In genomic region chr1:207393610-207394009, GRCh38 we compare ENCODE assay signal across 13 cellular contexts.
DNase-seq lines count a peak whose midpoint lies in the region; ATAC-seq and TF ChIP-seq lines count a peak whose summit lies in the region.
"Had no signal": no experiment of that assay in that cellular context is flagged by ENCODE, and none has a peak within 500 bp of the region (broad histone marks: within the 10 kb centered on the region; RNA-seq: fewer than 3 reads in every experiment).

No MANE protein-coding gene starts in this region.

- peaks cover 5% of the 10 kb centered on the region in 2 experiments for H3K4me1 Mint-ChIP-seq in H9
- H3K4me1 Mint-ChIP-seq in effector memory CD8-positive, alpha-beta T cell (ENCODE audit: low read depth in 2 of 2): peaks cover 0 to 2% of the 10 kb centered on the region in 2 donors

- no peak overlapping the region for H3K9ac ChIP-seq in H9 (ENCODE audit: extremely low read depth, insufficient read length, low read length)
- H3K9ac ChIP-seq: KMS-11, parathyroid adenoma had no signal

- no peak overlapping the region for H3K27ac Mint-ChIP-seq in H9
- H3K27ac Mint-ChIP-seq in effector memory CD8-positive, alpha-beta T cell: no peak overlapping the region

- no peak for ATAC-seq in effector memory CD8-positive, alpha-beta T cell (replicated peaks)

- H4K5ac ChIP-seq in H9 (ENCODE audit: insufficient read length, low read depth, low read length): no peak overlapping the region

- TF ChIP-seq CTCF in fibroblast of mammary gland (conservative IDR thresholded peaks at IDR 0.05; ENCODE audit: control insufficient read depth, insufficient read depth, low read depth, low read length): no peak
- no peak for TF ChIP-seq CTCF in H9 (conservative IDR thresholded peaks at IDR 0.05)

- DNase-seq in DMS 273 (lab: John Stamatoyannopoulos, UW; ENCODE audit: unreplicated experiment): peak; percentile 15
- no peak for DNase-seq in DMS 273 treated with DMSO at 0.1 percent for 48 hours (lab: John Stamatoyannopoulos, UW)
- peak; percentile 88 to 90 for DNase-seq in SJSA1 (ENCODE audit: low read depth in 1 of 2, low spot score in 2 of 2)
- peak; percentile 98 for DNase-seq in fibroblast of mammary gland (ENCODE audit: low read depth)
- peak; percentile 72 for DNase-seq in stromal cell of bone marrow (ENCODE audit: low read depth)
- no peak for DNase-seq in H9
- no peak for DNase-seq in effector memory CD8-positive, alpha-beta T cell
- no peak for DNase-seq in activated effector memory CD4-positive, alpha-beta T cell treated with anti-CD3 and anti-CD28 coated beads, Interleukin-2, amount 50 U/mL, for 16 hours
- DNase-seq: left cardiac atrium, NCI-H69 had no signal

- H3K9me3 ChIP-seq in SJSA1 (replicated peaks) (no peaks in the 10 kb centered on the region), H9 (ENCODE audit: control insufficient read depth, low read depth, low read length) (no peaks in the 10 kb centered on the region)

- H3K4ac ChIP-seq in H9 (ENCODE audit: low read depth, low read length): no peak overlapping the region

- no peaks in the 10 kb centered on the region for H3K36me3 ChIP-seq in SJSA1

- no peak overlapping the region for H3K14ac ChIP-seq in H9 (ENCODE audit: insufficient read depth, low read length)

- H3K9me3 Mint-ChIP-seq in H9: no peaks in the 10 kb centered on the region
- H3K9me3 Mint-ChIP-seq in effector memory CD8-positive, alpha-beta T cell: no peaks in the 10 kb centered on the region

- H4K91ac ChIP-seq in H9 (ENCODE audit: insufficient read length, low read depth, low read length): no peak overlapping the region

- no peaks in the 10 kb centered on the region for H3K23me2 ChIP-seq in H9 (ENCODE audit: insufficient read length, low read depth, low read length, poor library complexity, severe bottlenecking)

- H3K27me3 Mint-ChIP-seq in H9 (ENCODE audit: low read depth): no peaks in the 10 kb centered on the region
- peaks cover 26 to 40% of the 10 kb centered on the region in 2 donors for H3K27me3 Mint-ChIP-seq in effector memory CD8-positive, alpha-beta T cell

- H2BK5ac ChIP-seq in H9 (ENCODE audit: insufficient read length, low read length): no peak overlapping the region

- H3K4me1 ChIP-seq in SJSA1 (replicated peaks) (peaks cover 37% of the 10 kb centered on the region), H9 (ENCODE audit: insufficient read depth, low read length) (no peaks in the 10 kb centered on the region)
- H3K4me1 ChIP-seq: parathyroid adenoma had no signal

- H3K79me2 ChIP-seq in H9 (ENCODE audit: insufficient read depth, low read length): no peaks in the 10 kb centered on the region
- H3K79me2 ChIP-seq: parathyroid adenoma had no signal

- no peak overlapping the region for H3K4me3 ChIP-seq in SJSA1
- H3K4me3 ChIP-seq in fibroblast of mammary gland (ENCODE audit: control insufficient read depth, low read depth, low read length): no peak overlapping the region

- H3K4me3 Mint-ChIP-seq in H9: no peak overlapping the region
- no peak overlapping the region for H3K4me3 Mint-ChIP-seq in effector memory CD8-positive, alpha-beta T cell

- no peak overlapping the region for H2BK15ac ChIP-seq in H9 (ENCODE audit: low read depth, low read length)

- H3K18ac ChIP-seq in H9 (ENCODE audit: insufficient read length, low read depth, low read length): no peak overlapping the region

- no peak overlapping the region for H3T11ph ChIP-seq in H9 (ENCODE audit: low read length)

- no peak overlapping the region for H2BK120ac ChIP-seq in H9 (ENCODE audit: low read depth, low read length, poor library complexity, severe bottlenecking)

- H3K56ac ChIP-seq in H9 (ENCODE audit: insufficient read length, low read depth, low read length): no peak overlapping the region

- H3K23ac ChIP-seq in H9 (ENCODE audit: insufficient read length, low read depth, low read length): no peak overlapping the region

- no peak overlapping the region for H2AFZ ChIP-seq in H9 (ENCODE audit: low read length)
- H2AFZ ChIP-seq: parathyroid adenoma had no signal

- H3K79me1 ChIP-seq in H9 (ENCODE audit: insufficient read depth, low read depth, low read length, poor library complexity, severe bottlenecking): no peaks in the 10 kb centered on the region

- H2BK20ac ChIP-seq in H9 (ENCODE audit: low read depth, low read length, poor library complexity, severe bottlenecking): no peak overlapping the region

- no peaks in the 10 kb centered on the region for H3K36me3 Mint-ChIP-seq in H9 (ENCODE audit: insufficient read depth in 1 of 3, low read depth in 3 of 3)
- no peaks in the 10 kb centered on the region for H3K36me3 Mint-ChIP-seq in effector memory CD8-positive, alpha-beta T cell (ENCODE audit: insufficient read depth)

- H3K27ac ChIP-seq in SJSA1: peak overlapping the region; percentile 65
- no peak overlapping the region for H3K27ac ChIP-seq in H9 (ENCODE audit: insufficient read length, low read depth, low read length)
- H3K27ac ChIP-seq: 22Rv1, KMS-11, parathyroid adenoma had no signal

- no peak overlapping the region for H2AK5ac ChIP-seq in H9 (ENCODE audit: insufficient read length, low read length)

- WGBS in H9 (ENCODE audit: extremely low coverage, insufficient read length, low lambda C conversion rate): no CpG with 5 or more reads among the region's 4 CpGs

- H2BK12ac ChIP-seq in H9 (ENCODE audit: insufficient read length, low read depth, low read length): no peak overlapping the region

- no peaks in the 10 kb centered on the region for H3K27me3 ChIP-seq in SJSA1 (replicated peaks)
- H3K27me3 ChIP-seq in H9 (ENCODE audit: insufficient read depth, low read length): no peaks in the 10 kb centered on the region

- H3K4me2 ChIP-seq in H9 (ENCODE audit: insufficient read depth, insufficient read length, low read length): no peak overlapping the region
- H3K4me2 ChIP-seq: KMS-11 had no signal

- H4K20me1 ChIP-seq in H9 (ENCODE audit: control insufficient read depth, insufficient read depth, insufficient read length): no peaks in the 10 kb centered on the region

- H4K8ac ChIP-seq in H9 (replicated peaks; ENCODE audit: insufficient read length, low read depth, low read length): no peak overlapping the region

Comparison
In these comparisons a context has a peak if more than half of its experiments do, and no peak if none do; other contexts are left out.
1. DNase-seq: peak in DMS 273 (single experiment), SJSA1 (2 of 2), fibroblast of mammary gland (single experiment) and stromal cell of bone marrow (single experiment); none in DMS 273 treated with DMSO at 0.1 percent for 48 hours (single experiment), H9 (single experiment), effector memory CD8-positive, alpha-beta T cell (0 of 3) and activated effector memory CD4-positive, alpha-beta T cell treated with anti-CD3 and anti-CD28 coated beads, Interleukin-2, amount 50 U/mL, for 16 hours (single experiment).